In the genomic region with DNA sequence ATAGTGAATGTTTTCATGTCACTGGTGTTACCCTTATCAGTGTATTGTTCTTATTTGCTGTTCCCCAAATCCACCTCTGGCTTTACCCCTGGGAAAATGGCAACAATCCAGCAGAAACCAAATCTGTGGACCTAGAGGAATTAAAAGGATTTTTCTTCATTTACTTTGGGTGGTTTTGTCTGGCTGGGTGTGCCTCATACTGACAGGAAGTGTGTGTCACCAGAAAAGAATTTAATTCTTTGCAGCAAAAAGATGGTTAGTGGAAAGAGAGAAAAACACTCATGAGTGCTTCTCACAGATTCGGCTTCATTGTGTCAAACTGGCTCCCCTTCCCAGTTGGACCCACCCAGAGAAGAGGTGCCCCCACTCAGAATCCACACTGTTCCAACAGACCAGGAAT, we compare ENCODE assay signal across 10 cellular contexts. TPM values are rescaled to one million over a fixed set of nuclear protein-coding genes. Genes with fewer than 3 reads are reported as not detected.
DNase-seq lines count a peak whose midpoint lies in the region; ATAC-seq, FAIRE-seq and TF ChIP-seq lines count a peak whose summit lies in the region.
"Had no signal": no experiment of that assay in that cellular context is flagged by ENCODE, and none has a peak within 500 bp of the region (broad histone marks: within the 10 kb centered on the region; RNA-seq: fewer than 3 reads in every experiment).

No MANE protein-coding gene starts in this region.

- no peak for ATAC-seq in activated CD4-positive, alpha-beta T cell treated with anti-CD3 and anti-CD28 coated beads for 36 hours
- ATAC-seq in left lung: peak; percentile 58
- ATAC-seq: stimulated activated effector memory CD8-positive, alpha-beta T cell treated with anti-CD3 and anti-CD28 coated beads, Interleukin-12 subunit alpha, Interleukin-12 subunit beta, amount 100 ng/mL, for 72 hours had no signal

- intact Hi-C loops in activated CD4-positive, alpha-beta T cell treated with anti-CD3 and anti-CD28 coated beads for 36 hours (cut with DNase I, micrococcal nuclease): loop anchor here in 1 of 2 experiments (5.0 kb wide), 1 partner anchor 1319 kb away; no protein-coding TSS in a partner anchor
- intact Hi-C loops in left lung (cut with DNase I): no loop called here

- H3K4me1 Mint-ChIP-seq in activated CD4-positive, alpha-beta T cell treated with anti-CD3 and anti-CD28 coated beads, Interleukin-2, amount 10 ng/mL, durations not matched to agents 7 days and 5 days: peaks cover 21% of the 10 kb centered on the region
- peaks cover 3% of the 10 kb centered on the region for H3K4me1 Mint-ChIP-seq in activated CD4-positive, alpha-beta T cell treated with anti-CD3 and anti-CD28 coated beads for 36 hours
- H3K4me1 Mint-ChIP-seq: IgD-negative memory B cell; stimulated activated effector memory CD8-positive, alpha-beta T cell treated with anti-CD3 and anti-CD28 coated beads, Interleukin-12 subunit alpha, Interleukin-12 subunit beta, amount 100 ng/mL, for 72 hours had no signal

- peak overlapping the region; percentile 41 to 50 for H3K27ac ChIP-seq in left lung

- no peaks in the 10 kb centered on the region for H3K36me3 ChIP-seq in left lung

- no peak overlapping the region for H3K4me3 ChIP-seq in cardiac fibroblast (replicated peaks in 1 of 2; ENCODE audit: low read depth in 2 of 2, low read length in 2 of 2)
- H3K4me3 ChIP-seq in left lung: no peak overlapping the region

- peaks cover 16% of the 10 kb centered on the region for H3K27me3 Mint-ChIP-seq in activated CD4-positive, alpha-beta T cell treated with anti-CD3 and anti-CD28 coated beads, Interleukin-2, amount 10 ng/mL, durations not matched to agents 7 days and 5 days
- peaks cover 3% of the 10 kb centered on the region for H3K27me3 Mint-ChIP-seq in activated CD4-positive, alpha-beta T cell treated with anti-CD3 and anti-CD28 coated beads for 36 hours
- H3K27me3 Mint-ChIP-seq: IgD-negative memory B cell had no signal

- no peaks in the 10 kb centered on the region for H3K27me3 ChIP-seq in left lung

- H3K9me3 ChIP-seq in left lung: peaks cover 0 to 4% of the 10 kb centered on the region in 2 donors

- FAIRE-seq in urothelium cell line (lab: Jason Lieb, UNC): no peak

- H3K4me1 ChIP-seq in left lung: peaks cover 0 to 3% of the 10 kb centered on the region in 2 donors

- no peak for TF ChIP-seq CTCF in cardiac fibroblast (IDR thresholded peaks at IDR 0.05; ENCODE audit: low read depth, low read length)
- TF ChIP-seq CTCF in left lung (IDR thresholded peaks at IDR 0.05): no peak

- peak; percentile 6 for DNase-seq in activated CD4-positive, alpha-beta T cell treated with anti-CD3 and anti-CD28 coated beads, Interleukin-2, amount 10 ng/mL, durations not matched to agents 7 days and 5 days
- DNase-seq in activated CD4-positive, alpha-beta T cell treated with anti-CD3 and anti-CD28 coated beads for 36 hours: no peak
- peak; percentile 86 to 93 for DNase-seq in cardiac fibroblast (ENCODE audit: low read depth in 2 of 2)
- no peak for DNase-seq in left lung
- DNase-seq in urothelium cell line (ENCODE audit: low spot score): peak; percentile 74
- no peak for DNase-seq in NCI-H748 treated with DMSO at 0.1 percent for 48 hours (lab: John Stamatoyannopoulos, UW)
- no peak for DNase-seq in NCI-H1092 (lab: John Stamatoyannopoulos, UW)
- DNase-seq in NCI-H524 (lab: John Stamatoyannopoulos, UW): no peak

- POLR2A ChIA-PET in activated CD4-positive, alpha-beta T cell treated with anti-CD3 and anti-CD28 coated beads, Interleukin-2, amount 10 ng/mL, durations not matched to agents 7 days and 5 days (lab: Charles Lee): no interaction called here
- POLR2A ChIA-PET in activated CD4-positive, alpha-beta T cell treated with anti-CD3 and anti-CD28 coated beads for 36 hours (lab: Charles Lee): no interaction called here

- CTCF ChIA-PET in activated CD4-positive, alpha-beta T cell treated with anti-CD3 and anti-CD28 coated beads, Interleukin-2, amount 10 ng/mL, durations not matched to agents 7 days and 5 days (lab: Charles Lee): no interaction called here
- CTCF ChIA-PET in activated CD4-positive, alpha-beta T cell treated with anti-CD3 and anti-CD28 coated beads for 36 hours (lab: Charles Lee): interaction anchor here (0.5 to 1.2 kb wide), 4 partner anchors 9 to 308 kb away, joined by 3 to 4 read pairs (median 3); no protein-coding TSS in a partner anchor

- no peaks in the 10 kb centered on the region for H3K36me3 Mint-ChIP-seq in activated CD4-positive, alpha-beta T cell treated with anti-CD3 and anti-CD28 coated beads, Interleukin-2, amount 10 ng/mL, durations not matched to agents 7 days and 5 days (ENCODE audit: low read depth)
- H3K36me3 Mint-ChIP-seq in activated CD4-positive, alpha-beta T cell treated with anti-CD3 and anti-CD28 coated beads for 36 hours (ENCODE audit: low read depth): no peaks in the 10 kb centered on the region
- H3K36me3 Mint-ChIP-seq: IgD-negative memory B cell; stimulated activated effector memory CD8-positive, alpha-beta T cell treated with anti-CD3 and anti-CD28 coated beads, Interleukin-12 subunit alpha, Interleukin-12 subunit beta, amount 100 ng/mL, for 72 hours had no signal

- no peak overlapping the region for H3K4me3 Mint-ChIP-seq in activated CD4-positive, alpha-beta T cell treated with anti-CD3 and anti-CD28 coated beads, Interleukin-2, amount 10 ng/mL, durations not matched to agents 7 days and 5 days
- H3K4me3 Mint-ChIP-seq in activated CD4-positive, alpha-beta T cell treated with anti-CD3 and anti-CD28 coated beads for 36 hours: no peak overlapping the region
- H3K4me3 Mint-ChIP-seq: IgD-negative memory B cell; stimulated activated effector memory CD8-positive, alpha-beta T cell treated with anti-CD3 and anti-CD28 coated beads, Interleukin-12 subunit alpha, Interleukin-12 subunit beta, amount 100 ng/mL, for 72 hours had no signal

- peak overlapping the region; percentile 81 for H3K27ac Mint-ChIP-seq in activated CD4-positive, alpha-beta T cell treated with anti-CD3 and anti-CD28 coated beads, Interleukin-2, amount 10 ng/mL, durations not matched to agents 7 days and 5 days
- no peak overlapping the region for H3K27ac Mint-ChIP-seq in activated CD4-positive, alpha-beta T cell treated with anti-CD3 and anti-CD28 coated beads for 36 hours
- H3K27ac Mint-ChIP-seq: IgD-negative memory B cell; stimulated activated effector memory CD8-positive, alpha-beta T cell treated with anti-CD3 and anti-CD28 coated beads, Interleukin-12 subunit alpha, Interleukin-12 subunit beta, amount 100 ng/mL, for 72 hours had no signal

- H3K9me3 Mint-ChIP-seq in activated CD4-positive, alpha-beta T cell treated with anti-CD3 and anti-CD28 coated beads, Interleukin-2, amount 10 ng/mL, durations not matched to agents 7 days and 5 days: no peaks in the 10 kb centered on the region
- H3K9me3 Mint-ChIP-seq in activated CD4-positive, alpha-beta T cell treated with anti-CD3 and anti-CD28 coated beads for 36 hours (ENCODE audit: low read depth): no peaks in the 10 kb centered on the region
- H3K9me3 Mint-ChIP-seq: IgD-negative memory B cell; stimulated activated effector memory CD8-positive, alpha-beta T cell treated with anti-CD3 and anti-CD28 coated beads, Interleukin-12 subunit alpha, Interleukin-12 subunit beta, amount 100 ng/mL, for 72 hours had no signal

RNA-seq across cellular contexts. Expression of a gene that starts 38.9 kb away (rescaled TPM):
- total RNA-seq in activated CD4-positive, alpha-beta T cell treated with anti-CD3 and anti-CD28 coated beads, Interleukin-2, amount 10 ng/mL, durations not matched to agents 7 days and 5 days: under 1 TPM in 1 of 2 experiments, not detected in 1; 0.02 TPM
- total RNA-seq in activated CD4-positive, alpha-beta T cell treated with anti-CD3 and anti-CD28 coated beads for 36 hours: under 1 TPM; 0.14 to 0.21 TPM
- total RNA-seq in left lung: 10 to 100 TPM; 23.5 to 25.1 TPM

Comparison
In these comparisons a context has a peak if more than half of its experiments do, and no peak if none do; other contexts are left out.
1. DNase-seq: peak in activated CD4-positive, alpha-beta T cell treated with anti-CD3 and anti-CD28 coated beads, Interleukin-2, amount 10 ng/mL, durations not matched to agents 7 days and 5 days (single experiment), cardiac fibroblast (2 of 2) and urothelium cell line (single experiment); none in activated CD4-positive, alpha-beta T cell treated with anti-CD3 and anti-CD28 coated beads for 36 hours (single experiment), left lung (0 of 2), NCI-H748 treated with DMSO at 0.1 percent for 48 hours (single experiment), NCI-H1092 (single experiment) and NCI-H524 (0 of 2).
2. RNA of a gene that starts 38.9 kb away (total RNA-seq): 23.5 to 25.1 TPM in left lung; 0.14 to 0.21 TPM in activated CD4-positive, alpha-beta T cell treated with anti-CD3 and anti-CD28 coated beads for 36 hours and 0.02 TPM in activated CD4-positive, alpha-beta T cell treated with anti-CD3 and anti-CD28 coated beads, Interleukin-2, amount 10 ng/mL, durations not matched to agents 7 days and 5 days; every median in the first group is over 10 times any median in the second.